9 cellular contexts compared by ENCODE assay signal in the genomic region with DNA sequence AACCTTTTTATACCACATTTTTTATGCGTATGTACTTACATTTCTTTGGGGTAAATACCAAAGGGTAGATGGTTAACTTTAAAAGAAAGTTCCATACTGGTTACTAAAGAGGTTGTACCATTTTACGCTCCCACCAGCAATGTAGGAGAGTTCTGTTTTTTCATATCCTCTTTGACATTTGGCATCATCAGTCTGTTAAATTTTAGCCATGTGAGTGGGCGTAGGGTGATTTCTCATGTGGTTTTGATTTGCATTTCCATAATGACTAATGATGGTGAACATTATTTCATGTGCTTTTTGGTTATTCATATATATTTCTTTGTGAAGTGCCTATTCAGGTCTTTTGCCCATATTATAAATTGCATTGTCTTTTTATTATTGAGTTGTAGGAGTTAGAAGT.
A peak's percentile ranks its signal among the peaks of the same experiment; 100 is the strongest.
DNase-seq lines count a peak whose midpoint lies in the region; ATAC-seq and TF ChIP-seq lines count a peak whose summit lies in the region.
"Had no signal": no experiment of that assay in that cellular context is flagged by ENCODE, and none has a peak within 500 bp of the region (broad histone marks: within the 10 kb centered on the region; RNA-seq: fewer than 3 reads in every experiment).

No MANE protein-coding gene starts in this region.

- H3K4me3 Mint-ChIP-seq in activated B cell treated with CpG ODN at 0.5 μM for 24 hours = no peak overlapping the region

- TF ChIP-seq CTCF in activated B cell treated with CpG ODN at 0.5 μM for 24 hours (IDR thresholded peaks at IDR 0.05) = no peak

- peaks cover 9% of the 10 kb centered on the region for H3K4me1 Mint-ChIP-seq in activated B cell treated with CpG ODN at 0.5 μM for 24 hours

- H3K36me3 Mint-ChIP-seq in activated B cell treated with CpG ODN at 0.5 μM for 24 hours (ENCODE audit: low read depth) = no peaks in the 10 kb centered on the region

- no peak overlapping the region for H3K27ac ChIP-seq in substantia nigra (ENCODE audit: low read depth, low read length, poor library complexity, severe bottlenecking)
- H3K27ac ChIP-seq: esophagus squamous epithelium had no signal

- no peaks in the 10 kb centered on the region for H3K27me3 Mint-ChIP-seq in activated B cell treated with CpG ODN at 0.5 μM for 24 hours

- H3K27ac Mint-ChIP-seq in activated B cell treated with CpG ODN at 0.5 μM for 24 hours = peak overlapping the region; percentile 54

- CTCF ChIA-PET in activated B cell treated with CpG ODN at 0.5 μM for 24 hours (lab: Charles Lee) = no interaction called here

- intact Hi-C loops in activated B cell treated with CpG ODN at 0.5 μM for 24 hours (cut with micrococcal nuclease) = loop anchor here (2.0 kb wide), 2 partner anchors 40 to 66 kb away; no protein-coding TSS in a partner anchor
- intact Hi-C loops in Right ventricle myocardium inferior (cut with DNase I) = no loop called here

- POLR2A ChIA-PET in activated B cell treated with CpG ODN at 0.5 μM for 24 hours (lab: Charles Lee) = no interaction called here

- ATAC-seq in GM18499 (IDR thresholded peaks at IDR 0.05; ENCODE audit: insufficient read depth, unreplicated experiment) (peak; percentile 96), GM19397 (IDR thresholded peaks at IDR 0.05; ENCODE audit: unreplicated experiment) (peak; percentile 91), HG02938 (IDR thresholded peaks at IDR 0.05; ENCODE audit: unreplicated experiment) (peak; percentile 94), activated B cell treated with CpG ODN at 0.5 μM for 24 hours (ENCODE audit: low read depth) (peak; percentile 79), Right ventricle myocardium inferior (no peak)

- peaks cover 2% of the 10 kb centered on the region for H3K9me3 Mint-ChIP-seq in activated B cell treated with CpG ODN at 0.5 μM for 24 hours

- DNase-seq in activated B cell treated with CpG ODN at 0.5 μM for 24 hours = no peak
- DNase-seq in substantia nigra (lab: John Stamatoyannopoulos, UW) = no peak
- DNase-seq in NCI-H1694 treated with DMSO at 0.1 percent for 48 hours (lab: John Stamatoyannopoulos, UW) = no peak
- DNase-seq in Right ventricle myocardium inferior (ENCODE audit: missing footprints) = no peak
- no peak for DNase-seq in NCI-H2196 treated with DMSO at 0.1 percent for 48 hours (lab: John Stamatoyannopoulos, UW; ENCODE audit: unreplicated experiment)
- DNase-seq: esophagus squamous epithelium had no signal
